Comparison of ENCODE assay signal across 13 cellular contexts in the genomic region with DNA sequence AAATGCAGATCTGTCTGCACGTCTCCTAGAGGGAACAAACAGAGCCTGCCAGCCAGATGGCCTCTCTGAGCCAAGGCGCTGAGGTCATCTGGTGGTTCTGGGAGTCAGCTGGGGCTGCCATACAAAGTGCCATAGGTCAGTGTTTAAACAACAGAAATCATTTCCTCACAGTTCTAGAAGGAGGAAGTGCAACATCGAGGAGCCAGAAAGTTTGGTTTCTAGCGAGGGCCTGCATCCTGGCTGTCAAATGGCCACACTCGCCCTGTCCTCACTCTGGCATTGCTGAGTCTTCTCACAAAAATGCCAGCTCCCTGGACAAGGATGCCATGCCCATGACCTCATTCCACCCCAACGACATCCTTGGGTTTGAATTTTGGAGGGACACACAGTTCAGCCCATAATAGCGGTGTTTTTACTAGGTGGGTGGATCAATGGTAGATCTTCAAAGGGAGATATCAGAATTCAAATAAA. TPM values are rescaled to one million over a fixed set of nuclear protein-coding genes. Genes with fewer than 3 reads are reported as not detected.
DNase-seq lines count a peak whose midpoint lies in the region; ATAC-seq and TF ChIP-seq lines count a peak whose summit lies in the region.
"Had no signal": no experiment of that assay in that cellular context is flagged by ENCODE, and none has a peak within 500 bp of the region (broad histone marks: within the 10 kb centered on the region; RNA-seq: fewer than 3 reads in every experiment).

No MANE protein-coding gene starts in this region.

- peaks cover 0 to 6% (median 2%) of the 10 kb centered on the region in 7 donors for H3K9me3 Mint-ChIP-seq in CD14-positive monocyte

- no peaks in the 10 kb centered on the region for H3K4me1 Mint-ChIP-seq in CD14-positive monocyte
- H3K4me1 Mint-ChIP-seq: activated CD4-positive, alpha-beta T cell treated with anti-CD3 and anti-CD28 coated beads for 36 hours had no signal

- WGBS in heart right ventricle, 2 donors, result 33 to 44% methylated on average over 7 of the region's 7 CpGs
- WGBS in suprapubic skin, result 29% methylated on average over 5 of the region's 7 CpGs

- H3K36me3 ChIP-seq in heart right ventricle (no peaks in the 10 kb centered on the region), suprapubic skin (no peaks in the 10 kb centered on the region)

- ATAC-seq in SK-N-SH treated with all-trans-retinoic acid at 6 μM for 48 hours (peak; percentile 70), heart right ventricle (peak; percentile 75 to 96 (median 90)), GM18909 (IDR thresholded peaks at IDR 0.05; ENCODE audit: poor library complexity, unreplicated experiment) (no peak), HG02884 (IDR thresholded peaks at IDR 0.05; ENCODE audit: unreplicated experiment) (no peak)
- ATAC-seq: activated CD4-positive, alpha-beta T cell treated with anti-CD3 and anti-CD28 coated beads for 36 hours; left colon had no signal

- H3K9me3 ChIP-seq in heart right ventricle, result no peaks in the 10 kb centered on the region
- no peaks in the 10 kb centered on the region for H3K9me3 ChIP-seq in suprapubic skin
- H3K9me3 ChIP-seq: A549 had no signal

- no peak overlapping the region for H3K27ac Mint-ChIP-seq in CD14-positive monocyte
- H3K27ac Mint-ChIP-seq: activated CD4-positive, alpha-beta T cell treated with anti-CD3 and anti-CD28 coated beads for 36 hours had no signal

- no peak for TF ChIP-seq POLR2A in suprapubic skin (IDR thresholded peaks at IDR 0.05)

- H3K4me3 Mint-ChIP-seq in CD14-positive monocyte, result no peak overlapping the region
- H3K4me3 Mint-ChIP-seq: activated CD4-positive, alpha-beta T cell treated with anti-CD3 and anti-CD28 coated beads for 36 hours had no signal

- peaks cover 0 to 3% (median 2%) of the 10 kb centered on the region in 3 donors for H3K27me3 Mint-ChIP-seq in CD14-positive monocyte (ENCODE audit: low read depth in 3 of 3)

- TF ChIP-seq EP300 in suprapubic skin (IDR thresholded peaks at IDR 0.05), result no peak

- H3K27me3 ChIP-seq in heart right ventricle, result peaks cover 0 to 3% (median 0%) of the 10 kb centered on the region in 7 donors
- no peaks in the 10 kb centered on the region for H3K27me3 ChIP-seq in suprapubic skin

- intact Hi-C loops in heart right ventricle (cut with DNase I) (no loop called here), CD14-positive monocyte (cut with micrococcal nuclease) (no loop called here)

- DNase-seq in NCI-H2029 (lab: John Stamatoyannopoulos, UW) (peak; percentile 33), NCI-H2029 treated with DMSO at 0.1 percent for 48 hours (lab: John Stamatoyannopoulos, UW) (no peak), heart right ventricle (peak; percentile 26 to 46), suprapubic skin (ENCODE audit: low spot score in 2 of 2) (no peak), CD14-positive monocyte (ENCODE audit: low spot score) (no peak)
- DNase-seq: activated CD4-positive, alpha-beta T cell treated with anti-CD3 and anti-CD28 coated beads for 36 hours; activated naive CD4-positive, alpha-beta T cell treated with anti-CD3 and anti-CD28 coated beads, Interleukin-2, amount 50 U/mL, for 16 hours; left colon had no signal

- H3K4me3 ChIP-seq in heart right ventricle (no peak overlapping the region), suprapubic skin (no peak overlapping the region)
- H3K4me3 ChIP-seq: A549 had no signal

- H3K27ac ChIP-seq in heart right ventricle (peak overlapping the region in 4 of 10 donors; percentile 2 to 39 (median 30)), suprapubic skin (peak overlapping the region; percentile 18)
- H3K27ac ChIP-seq: A549, epithelial cell of prostate had no signal

- H3K4me1 ChIP-seq in heart right ventricle (peaks cover 0 to 15% (median 7%) of the 10 kb centered on the region in 9 donors), suprapubic skin (peaks cover 7% of the 10 kb centered on the region)
- H3K4me1 ChIP-seq: A549 had no signal

- H3K36me3 Mint-ChIP-seq in CD14-positive monocyte, result no peaks in the 10 kb centered on the region

- TF ChIP-seq CTCF in heart right ventricle (IDR thresholded peaks at IDR 0.05) (peak in 1 of 9 donors; percentile 22), suprapubic skin (IDR thresholded peaks at IDR 0.05) (no peak), CD14-positive monocyte (IDR thresholded peaks at IDR 0.05) (no peak)

TF ChIP-seq in SK-N-SH treated with all-trans-retinoic acid at 6 μM for 48 hours, 23 proteins besides CTCF, POLR2A, EP300 and RAD21:
- TF ChIP-seq ZFP30 (CRISPR knock-in tag; IDR thresholded peaks at IDR 0.05), result no peak
- no peak for TF ChIP-seq OSR1 (CRISPR knock-in tag; IDR thresholded peaks at IDR 0.05)
- TF ChIP-seq ESRRG (CRISPR knock-in tag; IDR thresholded peaks at IDR 0.05), result no peak
- TF ChIP-seq ISL1 (CRISPR knock-in tag; IDR thresholded peaks at IDR 0.05), result peak; percentile 31
- TF ChIP-seq ZFP3 (CRISPR knock-in tag; IDR thresholded peaks at IDR 0.05), result peak; percentile 36; the same call in 1 of the 2 replicates
- peak; percentile 81 for TF ChIP-seq TCF4 (CRISPR knock-in tag; IDR thresholded peaks at IDR 0.05; ENCODE audit: borderline replicate concordance)
- TF ChIP-seq, protein P1, sequence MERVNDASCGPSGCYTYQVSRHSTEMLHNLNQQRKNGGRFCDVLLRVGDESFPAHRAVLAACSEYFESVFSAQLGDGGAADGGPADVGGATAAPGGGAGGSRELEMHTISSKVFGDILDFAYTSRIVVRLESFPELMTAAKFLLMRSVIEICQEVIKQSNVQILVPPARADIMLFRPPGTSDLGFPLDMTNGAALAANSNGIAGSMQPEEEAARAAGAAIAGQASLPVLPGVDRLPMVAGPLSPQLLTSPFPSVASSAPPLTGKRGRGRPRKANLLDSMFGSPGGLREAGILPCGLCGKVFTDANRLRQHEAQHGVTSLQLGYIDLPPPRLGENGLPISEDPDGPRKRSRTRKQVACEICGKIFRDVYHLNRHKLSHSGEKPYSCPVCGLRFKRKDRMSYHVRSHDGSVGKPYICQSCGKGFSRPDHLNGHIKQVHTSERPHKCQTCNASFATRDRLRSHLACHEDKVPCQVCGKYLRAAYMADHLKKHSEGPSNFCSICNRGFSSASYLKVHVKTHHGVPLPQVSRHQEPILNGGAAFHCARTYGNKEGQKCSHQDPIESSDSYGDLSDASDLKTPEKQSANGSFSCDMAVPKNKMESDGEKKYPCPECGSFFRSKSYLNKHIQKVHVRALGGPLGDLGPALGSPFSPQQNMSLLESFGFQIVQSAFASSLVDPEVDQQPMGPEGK (CRISPR knock-in tag; IDR thresholded peaks at IDR 0.05; ENCODE audit: borderline replicate concordance), result no peak

RNA-seq across cellular contexts. Expression of a gene that starts 59.6 kb away (rescaled TPM):
- not detected for total RNA-seq in heart right ventricle
- not detected for polyA plus RNA-seq in heart right ventricle
- total RNA-seq in suprapubic skin, result not detected
- not detected for polyA plus RNA-seq in CD14-positive monocyte
- total RNA-seq: activated CD4-positive, alpha-beta T cell treated with anti-CD3 and anti-CD28 coated beads for 36 hours had no signal
- polyA plus RNA-seq: A549 had no signal

Comparison
In these comparisons a context has a peak if more than half of its experiments do, and no peak if none do; other contexts are left out.
1. DNase-seq: peak in NCI-H2029 (single experiment) and heart right ventricle (2 of 2); none in NCI-H2029 treated with DMSO at 0.1 percent for 48 hours (single experiment), suprapubic skin (0 of 2) and CD14-positive monocyte (single experiment).
2. ATAC-seq: peak in SK-N-SH treated with all-trans-retinoic acid at 6 μM for 48 hours (single experiment) and heart right ventricle (8 of 8); none in GM18909 (single experiment) and HG02884 (single experiment).